ENCODE assay signal across 1 cellular context in the genomic region with DNA sequence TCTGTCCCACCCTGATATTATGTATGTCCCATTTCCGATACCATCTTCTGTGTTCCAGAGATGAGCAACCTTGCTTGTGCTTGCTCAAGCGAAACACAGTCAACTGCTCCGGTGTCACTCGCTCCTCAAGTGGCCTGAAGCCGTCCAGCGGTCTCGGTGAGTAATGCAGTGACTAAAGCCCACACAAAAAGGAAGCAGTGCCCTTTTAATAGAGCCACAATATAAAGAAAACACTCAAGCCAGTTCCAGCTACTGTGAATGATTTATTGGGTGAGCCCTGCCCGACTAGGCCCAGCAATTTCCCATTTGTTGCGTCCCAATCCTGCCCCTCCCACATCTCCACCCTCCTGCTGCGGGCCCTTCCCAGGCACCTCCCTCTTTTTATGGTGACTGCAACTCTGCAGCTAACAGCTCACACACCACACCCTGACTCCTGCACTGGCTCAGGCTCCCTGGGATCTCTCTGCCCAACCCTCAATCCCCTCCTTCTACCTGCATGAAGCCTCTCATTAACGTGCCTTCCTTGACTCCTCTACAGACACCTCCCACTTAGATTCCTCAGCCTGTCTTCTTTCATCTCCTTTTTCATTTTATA.
TF ChIP-seq lines count a peak whose summit lies in the region.

No MANE protein-coding gene starts in this region.

TF ChIP-seq in HEK293, 187 proteins besides CTCF, POLR2A, EP300 and RAD21 (continued from another document):
- no peak for TF ChIP-seq ZBTB10 (tag by site-specific recombination; IDR thresholded peaks at IDR 0.05)
- no peak for TF ChIP-seq ZNF311 (tag by site-specific recombination; IDR thresholded peaks at IDR 0.05; ENCODE audit: borderline replicate concordance)
- TF ChIP-seq ZNF37A (tag by site-specific recombination; IDR thresholded peaks at IDR 0.05) = no peak
- TF ChIP-seq HOXC10 (CRISPR knock-in tag; IDR thresholded peaks at IDR 0.05) = no peak
- TF ChIP-seq ZNF777 (tag by site-specific recombination; IDR thresholded peaks at IDR 0.05; ENCODE audit: borderline replicate concordance) = no peak
- TF ChIP-seq ZNF837 (tag by site-specific recombination; IDR thresholded peaks at IDR 0.05) = no peak
- no peak for TF ChIP-seq YY2 (tag by site-specific recombination; IDR thresholded peaks at IDR 0.05)
- peak; percentile 75 for TF ChIP-seq ZNF629 (tag by site-specific recombination; IDR thresholded peaks at IDR 0.05)
- TF ChIP-seq GLIS2 (tag by site-specific recombination; IDR thresholded peaks at IDR 0.05) = peak; percentile 57; the same call in 1 of the 2 replicates
- TF ChIP-seq ZNF214 (tag by site-specific recombination; IDR thresholded peaks at IDR 0.05; ENCODE audit: borderline replicate concordance) = no peak
TF ChIP-seq in HEK293: peak in this region for 55.
